Comparison of ENCODE assay signal across 39 cellular contexts in genomic region chr12:68901145-68901544, GRCh38.
"Had no signal": no experiment of that assay in that cellular context is flagged by ENCODE, and none has a peak within 500 bp of the region (broad histone marks: within the 10 kb centered on the region; RNA-seq: fewer than 3 reads in every experiment).

No MANE protein-coding gene starts in this region.

- FAIRE-seq: bronchial epithelial cell, TTC549 had no signal

- H3K9me3 ChIP-seq: adrenal gland, ascending aorta had no signal

- H3K27ac Mint-ChIP-seq: activated B cell treated with CpG ODN at 0.5 μM for 24 hours; activated CD4-positive, alpha-beta memory T cell treated with anti-CD3 and anti-CD28 coated beads for 36 hours; activated CD4-positive, alpha-beta T cell treated with anti-CD3 and anti-CD28 coated beads, Interleukin-2, amount 10 ng/mL, durations not matched to agents 24 days and 14 days; activated CD8-positive, alpha-beta T cell treated with anti-CD3 and anti-CD28 coated beads for 36 hours; activated naive CD4-positive, alpha-beta T cell treated with anti-CD3 and anti-CD28 coated beads for 36 hours; activated naive CD4-positive, alpha-beta T cell treated with anti-CD3 and anti-CD28 coated beads, Interleukin-2, amount 50 U/mL, for 72 hours; activated naive CD8-positive, alpha-beta T cell treated with anti-CD3 and anti-CD28 coated beads for 36 hours; activated T-cell treated with anti-CD3 and anti-CD28 coated beads, Interleukin-2, amount 50 U/mL, for 72 hours; activated T-helper 1 cell treated with anti-CD3 and anti-CD28 coated beads, Interleukin-12 subunit alpha, Interleukin-12 subunit beta, Interleukin-2, Interleukin-4 antibody, amounts not matched to agents 30 ng/mL and 10 ng/mL and 1 ng/mL, durations not matched to agents 14 hours and 24 hours and 36 hours; activated T-helper 17 cell treated with anti-CD3 and anti-CD28 coated beads, Interleukin-2, amount 50 U/mL, for 72 hours; brain; T-helper 1 cell treated with Interleukin-12 subunit alpha and Interleukin-12 subunit beta and Interleukin-4 antibody, amounts not matched to agents 30 μg/mL and 1 μg/mL, for 36 hours; T-helper 2 cell treated with Interferon-gamma antibody and Interleukin-4, amounts not matched to agents 5 μg/mL and 100 μg/mL, for 36 hours had no signal

- H3K27me3 Mint-ChIP-seq: activated B cell treated with CpG ODN at 0.5 μM for 24 hours; activated CD4-positive, alpha-beta memory T cell treated with anti-CD3 and anti-CD28 coated beads for 36 hours; activated CD4-positive, alpha-beta T cell treated with anti-CD3 and anti-CD28 coated beads, Interleukin-2, amount 10 ng/mL, durations not matched to agents 24 days and 14 days; activated T-helper 17 cell treated with anti-CD3 and anti-CD28 coated beads, Interleukin-2, amount 50 U/mL, for 72 hours had no signal

- H3K4me1 Mint-ChIP-seq: activated naive CD8-positive, alpha-beta T cell treated with anti-CD3 and anti-CD28 coated beads for 36 hours; activated T-helper 17 cell treated with anti-CD3 and anti-CD28 coated beads, Interleukin-2, amount 50 U/mL, for 72 hours; brain; central memory CD8-positive, alpha-beta T cell had no signal

- H3K36me3 Mint-ChIP-seq: activated naive CD8-positive, alpha-beta T cell treated with anti-CD3 and anti-CD28 coated beads for 36 hours; brain had no signal

- H3K27ac ChIP-seq: adrenal gland, ascending aorta, cardiac muscle cell, VCaP had no signal

- H3K36me3 ChIP-seq: adrenal gland, ascending aorta, cardiac muscle cell had no signal

- ATAC-seq: activated CD8-positive, alpha-beta T cell treated with anti-CD3 and anti-CD28 coated beads for 36 hours; activated naive CD4-positive, alpha-beta T cell treated with anti-CD3 and anti-CD28 coated beads, Interleukin-2, amount 50 U/mL, for 72 hours; activated T-cell treated with anti-CD3 and anti-CD28 coated beads, Interleukin-2, amount 50 U/mL, for 4 hours; activated T-cell treated with anti-CD3 and anti-CD28 coated beads, Interleukin-2, amount 50 U/mL, for 72 hours; activated T-helper 17 cell treated with anti-CD3 and anti-CD28 coated beads, Interleukin-2, amount 50 U/mL, for 72 hours had no signal

- H3K9me3 Mint-ChIP-seq: activated B cell treated with CpG ODN at 0.5 μM for 24 hours; activated CD4-positive, alpha-beta memory T cell treated with anti-CD3 and anti-CD28 coated beads for 36 hours; activated CD8-positive, alpha-beta T cell treated with anti-CD3 and anti-CD28 coated beads for 36 hours; activated naive CD4-positive, alpha-beta T cell treated with anti-CD3 and anti-CD28 coated beads for 36 hours; activated naive CD4-positive, alpha-beta T cell treated with anti-CD3 and anti-CD28 coated beads, Interleukin-2, amount 50 U/mL, for 72 hours; activated naive CD8-positive, alpha-beta T cell treated with anti-CD3 and anti-CD28 coated beads for 36 hours; activated T-cell treated with anti-CD3 and anti-CD28 coated beads, Interleukin-2, amount 50 U/mL, for 4 hours; activated T-cell treated with anti-CD3 and anti-CD28 coated beads, Interleukin-2, amount 50 U/mL, for 72 hours; activated T-helper 1 cell treated with anti-CD3 and anti-CD28 coated beads, Interleukin-12 subunit alpha, Interleukin-12 subunit beta, Interleukin-2, Interleukin-4 antibody, amounts not matched to agents 30 ng/mL and 10 ng/mL and 1 ng/mL, durations not matched to agents 14 hours and 24 hours and 36 hours; activated T-helper 17 cell treated with anti-CD3 and anti-CD28 coated beads, Interleukin-2, amount 50 U/mL, for 72 hours; central memory CD8-positive, alpha-beta T cell; T-helper 1 cell treated with Interleukin-12 subunit alpha and Interleukin-12 subunit beta and Interleukin-4 antibody, amounts not matched to agents 30 μg/mL and 1 μg/mL, for 36 hours; T-helper 2 cell treated with Interferon-gamma antibody and Interleukin-4, amounts not matched to agents 5 μg/mL and 100 μg/mL, for 36 hours had no signal

- H3K4me3 ChIP-seq: adrenal gland, ascending aorta, cardiac muscle cell had no signal

- H3K4me3 Mint-ChIP-seq: activated B cell treated with CpG ODN at 0.5 μM for 24 hours; activated CD4-positive, alpha-beta memory T cell treated with anti-CD3 and anti-CD28 coated beads for 36 hours; activated CD4-positive, alpha-beta T cell treated with anti-CD3 and anti-CD28 coated beads, Interleukin-2, amount 10 ng/mL, durations not matched to agents 24 days and 14 days; activated CD8-positive, alpha-beta T cell treated with anti-CD3 and anti-CD28 coated beads for 36 hours; activated naive CD4-positive, alpha-beta T cell treated with anti-CD3 and anti-CD28 coated beads for 36 hours; activated naive CD8-positive, alpha-beta T cell treated with anti-CD3 and anti-CD28 coated beads for 36 hours; activated T-cell treated with anti-CD3 and anti-CD28 coated beads, Interleukin-2, amount 50 U/mL, for 4 hours; activated T-cell treated with anti-CD3 and anti-CD28 coated beads, Interleukin-2, amount 50 U/mL, for 72 hours; activated T-helper 1 cell treated with anti-CD3 and anti-CD28 coated beads, Interleukin-12 subunit alpha, Interleukin-12 subunit beta, Interleukin-2, Interleukin-4 antibody, amounts not matched to agents 30 ng/mL and 10 ng/mL and 1 ng/mL, durations not matched to agents 14 hours and 24 hours and 36 hours; activated T-helper 17 cell treated with anti-CD3 and anti-CD28 coated beads, Interleukin-2, amount 50 U/mL, for 72 hours; brain; central memory CD8-positive, alpha-beta T cell; T-helper 1 cell treated with Interleukin-12 subunit alpha and Interleukin-12 subunit beta and Interleukin-4 antibody, amounts not matched to agents 30 μg/mL and 1 μg/mL, for 36 hours; T-helper 2 cell treated with Interferon-gamma antibody and Interleukin-4, amounts not matched to agents 5 μg/mL and 100 μg/mL, for 36 hours had no signal

- H3K27me3 ChIP-seq: adrenal gland, ascending aorta, cardiac muscle cell had no signal

- H3K4me1 ChIP-seq: ascending aorta had no signal

- DNase-seq: activated B cell treated with CpG ODN at 0.5 μM for 24 hours; activated CD4-positive, alpha-beta memory T cell treated with anti-CD3 and anti-CD28 coated beads for 36 hours; activated CD4-positive, alpha-beta T cell treated with anti-CD3 and anti-CD28 coated beads for 4 hours; activated CD4-positive, alpha-beta T cell treated with anti-CD3 and anti-CD28 coated beads, Interleukin-2, amount 10 ng/mL, durations not matched to agents 24 days and 14 days; activated CD4-positive, alpha-beta T cell treated with anti-CD3 and anti-CD28 coated beads, Interleukin-2, amount 50 U/mL, for 1 hour; activated CD4-positive, alpha-beta T cell treated with anti-CD3 and anti-CD28 coated beads, Interleukin-2, amount 50 U/mL, for 4 hours; activated CD4-positive, CD25-positive, alpha-beta regulatory T cell treated with anti-CD3 and anti-CD28 coated beads, Interleukin-2, amount 50 U/mL, for 72 hours; activated CD8-positive, alpha-beta memory T cell treated with anti-CD3 and anti-CD28 coated beads, Interleukin-2, amount 50 U/mL, for 4 hours; activated CD8-positive, alpha-beta T cell treated with anti-CD3 and anti-CD28 coated beads for 36 hours; activated effector memory CD4-positive, alpha-beta T cell treated with anti-CD3 and anti-CD28 coated beads, Interleukin-2, amount 50 U/mL, for 16 hours; activated gamma-delta T cell treated with Interleukin-2 at 50 U/mL for 16 hours; activated naive CD4-positive, alpha-beta T cell; activated naive CD4-positive, alpha-beta T cell treated with anti-CD3 and anti-CD28 coated beads for 36 hours; activated naive CD4-positive, alpha-beta T cell treated with anti-CD3 and anti-CD28 coated beads, Interleukin-2, amount 50 U/mL, for 16 hours; activated naive CD8-positive, alpha-beta T cell treated with anti-CD3 and anti-CD28 coated beads for 36 hours; activated T-cell treated with anti-CD3 and anti-CD28 coated beads for 4 hours; activated T-cell treated with anti-CD3 and anti-CD28 coated beads, Interleukin-2, amount 50 U/mL, for 1 hour; activated T-cell treated with anti-CD3 and anti-CD28 coated beads, Interleukin-2, amount 50 U/mL, for 4 hours; activated T-cell treated with anti-CD3 and anti-CD28 coated beads, Interleukin-2, amount 50 U/mL, for 72 hours; adrenal gland; amygdala; anterior cingulate cortex; caudate nucleus; cerebellar nuclear complex; T-helper 1 cell; T-helper 2 cell; T-helper 9 cell had no signal
